In genomic region chr6:11264100-11264499, GRCh38 we compare ENCODE assay signal across 14 cellular contexts. TPM values are rescaled to one million over a fixed set of nuclear protein-coding genes. Genes with fewer than 3 reads are reported as not detected.
DNase-seq lines count a peak whose midpoint lies in the region; ATAC-seq and TF ChIP-seq lines count a peak whose summit lies in the region.
"Had no signal": no experiment of that assay in that cellular context is flagged by ENCODE, and none has a peak within 500 bp of the region (broad histone marks: within the 10 kb centered on the region; RNA-seq: fewer than 3 reads in every experiment).

No MANE protein-coding gene starts in this region.

- H2BK12ac ChIP-seq in trophoblast cell (ENCODE audit: low read length): peak overlapping the region; percentile 37

- H2AK5ac ChIP-seq in trophoblast cell (ENCODE audit: low read length): no peak overlapping the region

- no peak overlapping the region for H3K4me2 ChIP-seq in trophoblast cell (ENCODE audit: low read length)

- H3K4me3 ChIP-seq in coronary artery (no peak overlapping the region), trophoblast cell (ENCODE audit: low read depth, low read length) (no peak overlapping the region), aorta (ENCODE audit: low read length in 2 of 2) (no peak overlapping the region)

- peak; percentile 11 for ATAC-seq in aorta (ENCODE audit: low FRiP score)
- ATAC-seq: activated CD4-positive, alpha-beta T cell treated with anti-CD3 and anti-CD28 coated beads for 36 hours had no signal

- intact Hi-C loops in aorta (cut with DNase I): loop anchor here in 1 of 2 donors (5.0 kb wide), 1 partner anchor 168 kb away; no protein-coding TSS in a partner anchor

- TF ChIP-seq CTCF in coronary artery (IDR thresholded peaks at IDR 0.05): no peak

- no peak overlapping the region for H4K12ac ChIP-seq in trophoblast cell (ENCODE audit: low read depth, low read length)

- DNase-seq in stimulated activated CD4-positive, alpha-beta T cell treated with anti-CD3 and anti-CD28 coated beads, Interleukin-15, amount 100 ng/mL, for 24 hours: peak; percentile 8
- DNase-seq in stimulated activated CD4-positive, alpha-beta T cell treated with anti-CD3 and anti-CD28 coated beads, Interleukin-1b, Interleukin-23, amount 100 ng/mL, for 48 hours: no peak
- DNase-seq in coronary artery (ENCODE audit: low spot score) (no peak), trophoblast cell (no peak), aorta (no peak), KG1 (lab: John Stamatoyannopoulos, UW) (no peak), NCI-H146 treated with DMSO at 0.1 percent for 48 hours (lab: John Stamatoyannopoulos, UW; ENCODE audit: unreplicated experiment) (no peak)
- no peak for DNase-seq in activated CD4-positive, alpha-beta T cell treated with anti-CD3 and anti-CD28 coated beads for 4 hours
- DNase-seq: activated CD4-positive, alpha-beta T cell treated with anti-CD3 and anti-CD28 coated beads for 36 hours; activated T-cell treated with anti-CD3 and anti-CD28 coated beads, Interleukin-2, amount 50 U/mL, for 24 hours; NCI-H1694; NCI-H526; stimulated activated naive CD4-positive, alpha-beta T cell treated with Interleukin-2 at 50 U/mL for 16 hours had no signal

- no peak overlapping the region for H3K14ac ChIP-seq in trophoblast cell (ENCODE audit: low read length)

- H3K18ac ChIP-seq in trophoblast cell (ENCODE audit: low read length): no peak overlapping the region

- no peaks in the 10 kb centered on the region for H3K9me3 ChIP-seq in trophoblast cell (ENCODE audit: insufficient read depth, low read depth, low read length)
- H3K9me3 ChIP-seq in aorta (ENCODE audit: control insufficient read depth, low read length): no peaks in the 10 kb centered on the region

- H2AFZ ChIP-seq in trophoblast cell (ENCODE audit: insufficient read depth, low read length, poor library complexity): no peak overlapping the region

- H3K27me3 ChIP-seq in trophoblast cell (ENCODE audit: insufficient read depth, low read length) (no peaks in the 10 kb centered on the region), aorta (ENCODE audit: control insufficient read depth in 1 of 2, insufficient read depth in 2 of 2, low read length in 1 of 2) (no peaks in the 10 kb centered on the region)

- H3K36me3 ChIP-seq in trophoblast cell (ENCODE audit: control insufficient read depth in 1 of 2, insufficient read depth in 2 of 2, low read length in 2 of 2) (no peaks in the 10 kb centered on the region), aorta (ENCODE audit: control insufficient read depth in 1 of 2, insufficient read depth in 2 of 2, low read length in 1 of 2) (no peaks in the 10 kb centered on the region)

- H3K27ac ChIP-seq in coronary artery: peak overlapping the region; percentile 44 to 80
- no peak overlapping the region for H3K27ac ChIP-seq in trophoblast cell (ENCODE audit: low read depth, low read length)
- peak overlapping the region; percentile 1 to 96 for H3K27ac ChIP-seq in aorta (ENCODE audit: low read depth in 1 of 2, low read length in 2 of 2)
- H3K27ac ChIP-seq: epithelial cell of prostate had no signal

- no peak overlapping the region for H3K23ac ChIP-seq in trophoblast cell (ENCODE audit: low read length)

- peaks cover 7% of the 10 kb centered on the region for H3K79me1 ChIP-seq in trophoblast cell (ENCODE audit: low read length)

- H3K9ac ChIP-seq in trophoblast cell (ENCODE audit: low read length): no peak overlapping the region

- H3K79me2 ChIP-seq in trophoblast cell (ENCODE audit: control insufficient read depth, insufficient read depth, low read length, poor library complexity): no peaks in the 10 kb centered on the region

- peak overlapping the region; percentile 17 for H4K8ac ChIP-seq in trophoblast cell (ENCODE audit: low read depth, low read length)

- H2BK5ac ChIP-seq in trophoblast cell (ENCODE audit: low read depth, low read length, poor library complexity): no peak overlapping the region

- H2BK120ac ChIP-seq in trophoblast cell (ENCODE audit: insufficient read depth, low read length, poor library complexity): no peak overlapping the region

- H4K91ac ChIP-seq in trophoblast cell (ENCODE audit: low read depth, low read length): peak overlapping the region; percentile 29

- WGBS in trophoblast cell (ENCODE audit: extremely low coverage, insufficient coverage, insufficient read length): no CpG with 5 or more reads among the region's 6 CpGs
- WGBS in aorta, 2 donors: 90 to 93% methylated on average over 6 of the region's 6 CpGs

- no peak overlapping the region for H3K4ac ChIP-seq in trophoblast cell (ENCODE audit: low read depth, low read length)

- H3K4me1 ChIP-seq in trophoblast cell (ENCODE audit: control insufficient read depth in 1 of 2, insufficient read depth in 2 of 2, low read length in 2 of 2) (peaks cover under 1 to 1% of the 10 kb centered on the region in 2 experiments), aorta (ENCODE audit: control insufficient read depth in 1 of 2, insufficient read depth in 2 of 2, low read length in 2 of 2) (peaks cover 0 to 4% of the 10 kb centered on the region in 2 donors)

RNA-seq across cellular contexts. Expression of gene NEDD9, which starts 31.6 kb away (rescaled TPM):
- 46.4 and 47.9 TPM in 2 replicates for polyA plus RNA-seq in trophoblast cell (2013)
- 100 to 1,000 TPM in 1 of 2 donors, 10 to 100 TPM in 1; 49.8 to 252 TPM for total RNA-seq in aorta
- 10 to 100 TPM; 11.3 to 26.9 TPM for polyA plus RNA-seq in aorta
